In the genomic region with DNA sequence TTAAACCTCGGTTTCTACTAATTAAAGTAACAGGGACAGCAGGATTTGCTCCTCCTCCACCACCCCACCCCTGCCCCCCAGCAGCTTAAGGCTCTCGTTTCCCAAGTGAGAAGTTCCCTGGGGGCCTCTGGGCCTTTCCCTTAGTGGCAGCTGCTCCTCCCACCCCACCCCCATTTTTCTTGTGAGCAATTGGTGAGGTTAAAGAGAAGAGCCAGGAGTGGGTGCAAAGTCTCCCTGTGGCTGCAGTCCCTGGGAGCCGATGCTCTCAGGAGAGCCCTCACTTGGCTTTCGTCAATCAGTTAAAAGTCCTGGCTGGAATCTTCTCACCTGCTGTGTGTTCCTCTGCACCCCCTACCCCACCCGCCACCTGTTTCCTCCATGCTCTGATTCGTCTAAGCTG, we compare ENCODE assay signal across 19 cellular contexts. TPM values are rescaled to one million over a fixed set of nuclear protein-coding genes. Genes with fewer than 3 reads are reported as not detected.
DNase-seq lines count a peak whose midpoint lies in the region; ATAC-seq, FAIRE-seq and TF ChIP-seq lines count a peak whose summit lies in the region.
"Had no signal": no experiment of that assay in that cellular context is flagged by ENCODE, and none has a peak within 500 bp of the region (broad histone marks: within the 10 kb centered on the region; RNA-seq: fewer than 3 reads in every experiment).

No MANE protein-coding gene starts in this region.

- in situ Hi-C loops in K562 (cut with MboI): no loop called here

- H3K36me3 ChIP-seq in GM23338 (ENCODE audit: insufficient read depth) (no peaks in the 10 kb centered on the region), K562 (ENCODE audit: control insufficient read depth, insufficient read depth, low read length) (no peaks in the 10 kb centered on the region), parathyroid adenoma (ENCODE audit: control insufficient read depth, insufficient read depth, low read length) (no peaks in the 10 kb centered on the region)
- H3K36me3 ChIP-seq: BE2C had no signal

- no TSS peak for BruUV-seq in Calu3 (replicated peaks; lab: Mats Ljungman, UMichigan)
- BruUV-seq in K562 (replicated peaks; lab: Mats Ljungman, UMichigan): no TSS peak

- H3K4me3 ChIP-seq in GM23338 (no peak overlapping the region), K562 (no peak overlapping the region), parathyroid adenoma (ENCODE audit: low read depth, low read length) (no peak overlapping the region)

- H3K4me3 Mint-ChIP-seq in Calu3 (ENCODE audit: low read depth, unreplicated experiment): peak overlapping the region; percentile 18
- no peak overlapping the region for H3K4me3 Mint-ChIP-seq in GM23338
- H3K4me3 Mint-ChIP-seq: T-helper 2 cell treated with Interferon-gamma antibody and Interleukin-4, amounts not matched to agents 5 μg/mL and 100 μg/mL, for 36 hours had no signal

- H3K9me1 ChIP-seq in K562 (ENCODE audit: control insufficient read depth, insufficient read depth, low read length): no peaks in the 10 kb centered on the region

- H3K27me3 Mint-ChIP-seq in Calu3 (ENCODE audit: unreplicated experiment) (peaks cover 9% of the 10 kb centered on the region), GM23338 (ENCODE audit: insufficient read depth, low read depth, poor library complexity) (peaks cover 3% of the 10 kb centered on the region)

- TF ChIP-seq POLR2A in K562 (conservative IDR thresholded peaks at IDR 0.05): no peak

- no peaks in the 10 kb centered on the region for H3F3A ChIP-seq in GM23338 (replicated peaks; ENCODE audit: low read depth)

- no peak for TF ChIP-seq EP300 in K562 (IDR thresholded peaks at IDR 0.05; ENCODE audit: low read length)

- H3K9ac ChIP-seq in K562 (ENCODE audit: insufficient read depth in 1 of 2, low read depth in 2 of 2, low read length in 2 of 2) (no peak overlapping the region), parathyroid adenoma (no peak overlapping the region)

- H3K9me2 ChIP-seq in GM23338 (ENCODE audit: insufficient read depth): 0 out of 2 replicates have a peak, but pooled peaks cover 6% of the 10 kb centered on the region

- peak overlapping the region; percentile 94 for H3K27ac Mint-ChIP-seq in Calu3 (ENCODE audit: unreplicated experiment)
- no peak overlapping the region for H3K27ac Mint-ChIP-seq in GM23338
- H3K27ac Mint-ChIP-seq: T-helper 2 cell treated with Interferon-gamma antibody and Interleukin-4, amounts not matched to agents 5 μg/mL and 100 μg/mL, for 36 hours had no signal

- H3K27me3 ChIP-seq in GM23338 (ENCODE audit: insufficient read depth) (no peaks in the 10 kb centered on the region), K562 (ENCODE audit: control insufficient read depth in 2 of 2, insufficient read depth in 2 of 2, low read length in 2 of 2) (no peaks in the 10 kb centered on the region), parathyroid adenoma (ENCODE audit: control insufficient read depth, insufficient read depth, low read length) (no peaks in the 10 kb centered on the region)

- DNase-seq in Calu3 (no peak), GM23338 (ENCODE audit: low spot score) (no peak), K562 (ENCODE audit: extremely low read depth in 1 of 4, low spot score in 3 of 4) (no peak), NCI-H226 (no peak)
- no peak for DNase-seq in activated naive CD4-positive, alpha-beta T cell treated with Interleukin-2 at 50 U/mL for 16 hours
- DNase-seq: BE2C, DND-41, GF-D8, H7, IMR-90, NCI-H1417, NCI-H1930, NCI-H2227 treated with DMSO at 0.1 percent for 48 hours, NCI-H748 treated with DMSO at 0.1 percent for 48 hours, SHP77 treated with DMSO at 0.1 percent for 48 hours had no signal

- intact Hi-C loops in Calu3 (cut with micrococcal nuclease; ENCODE audit: unreplicated experiment) (no loop called here), K562 (cut with micrococcal nuclease) (no loop called here)

- peak overlapping the region; percentile 32; the same call in 1 of the 2 replicates for H2AFZ ChIP-seq in GM23338
- H2AFZ ChIP-seq in K562 (ENCODE audit: low read depth, low read length): peak overlapping the region; percentile 66
- H2AFZ ChIP-seq in parathyroid adenoma: peak overlapping the region; percentile 70

- H3K4me1 ChIP-seq in GM23338 (ENCODE audit: insufficient read depth) (no peaks in the 10 kb centered on the region), K562 (replicated peaks in 1 of 2; ENCODE audit: control insufficient read depth in 2 of 2, insufficient read depth in 2 of 2, low read length in 2 of 2) (peaks cover 8 to 14% of the 10 kb centered on the region in 2 experiments), parathyroid adenoma (peaks cover 4% of the 10 kb centered on the region)
- H3K4me1 ChIP-seq: BE2C had no signal

- H3K4me1 Mint-ChIP-seq in Calu3 (ENCODE audit: low read depth, unreplicated experiment): peaks cover 20% of the 10 kb centered on the region
- peaks cover 3% of the 10 kb centered on the region; the same call in 2 of the 3 replicates for H3K4me1 Mint-ChIP-seq in GM23338

- H3K9me3 ChIP-seq in K562 (replicated peaks; ENCODE audit: control insufficient read depth, insufficient read depth, low read depth, low read length) (peaks cover 15% of the 10 kb centered on the region), parathyroid adenoma (ENCODE audit: control insufficient read depth, low read length) (no peaks in the 10 kb centered on the region)
- H3K9me3 ChIP-seq: BE2C had no signal

- H3K36me3 Mint-ChIP-seq in Calu3 (ENCODE audit: insufficient read depth, unreplicated experiment) (peaks cover 17% of the 10 kb centered on the region), GM23338 (ENCODE audit: low read depth) (no peaks in the 10 kb centered on the region)

- ATAC-seq in GM23338 (no peak), K562 (no peak; the same call in 1 of the 3 replicates), HG03095 (IDR thresholded peaks at IDR 0.05; ENCODE audit: unreplicated experiment) (no peak)

- FAIRE-seq in K562 (lab: Jason Lieb, UNC): no peak
- FAIRE-seq: RCC 7860 had no signal

- TF ChIP-seq CTCF in Calu3 (IDR thresholded peaks at IDR 0.05; ENCODE audit: unreplicated experiment) (no peak), GM23338 (conservative IDR thresholded peaks at IDR 0.05; ENCODE audit: low read depth in 2 of 2) (no peak), K562 (IDR thresholded peaks at IDR 0.05 in 2 of 3, conservative IDR thresholded peaks at IDR 0.05 in 1 of 3; ENCODE audit: insufficient read depth in 2 of 3, low read depth in 1 of 3, low read length in 3 of 3) (no peak), parathyroid adenoma (IDR thresholded peaks at IDR 0.05) (no peak)

- CTCF ChIA-PET in Calu3 (lab: Charles Lee): no interaction called here
- CTCF ChIA-PET in K562 (lab: Yijun Ruan, JAX; ENCODE audit: low intra/inter-chr PET ratio): no interaction called here

- POLR2A ChIA-PET in K562 (lab: Yijun Ruan, JAX): interaction anchor here (0.6 kb wide), 1 partner anchor 42 kb away, joined by 4 read pairs; no protein-coding TSS in a partner anchor

- no peak overlapping the region for H3K4me2 ChIP-seq in GM23338
- H3K4me2 ChIP-seq in K562 (ENCODE audit: insufficient read depth, low read length): no peak overlapping the region
- no peak overlapping the region for H3K4me2 ChIP-seq in parathyroid adenoma (ENCODE audit: low read length)

- H4K20me1 ChIP-seq in GM23338 (replicated peaks; ENCODE audit: insufficient read depth): no peaks in the 10 kb centered on the region
- H4K20me1 ChIP-seq in K562 (replicated peaks; ENCODE audit: control insufficient read depth, insufficient read depth, low read length): no peaks in the 10 kb centered on the region

- no peak for TF ChIP-seq RAD21 in K562 (CRISPR knock-in tag; conservative IDR thresholded peaks at IDR 0.05 in 1 of 2, IDR thresholded peaks at IDR 0.05 in 1 of 2)

- 57% methylated on average over 1 of the region's 6 CpGs for WGBS in K562 (ENCODE audit: insufficient coverage, low coverage, missing lambda C conversion rate)

- H3K79me2 ChIP-seq in GM23338 (replicated peaks; ENCODE audit: insufficient read depth) (no peaks in the 10 kb centered on the region), K562 (ENCODE audit: control insufficient read depth, insufficient read depth, low read length) (no peaks in the 10 kb centered on the region), parathyroid adenoma (no peaks in the 10 kb centered on the region)

- H3K9me3 Mint-ChIP-seq in Calu3 (ENCODE audit: low read depth, unreplicated experiment): peaks cover 8% of the 10 kb centered on the region
- peaks cover 15% of the 10 kb centered on the region for H3K9me3 Mint-ChIP-seq in GM23338
- H3K9me3 Mint-ChIP-seq: T-helper 2 cell treated with Interferon-gamma antibody and Interleukin-4, amounts not matched to agents 5 μg/mL and 100 μg/mL, for 36 hours had no signal

- H3K27ac ChIP-seq in GM23338 (ENCODE audit: low read depth): no peak overlapping the region
- peak overlapping the region; percentile 78; the same call in 2 of the 3 replicates for H3K27ac ChIP-seq in K562 (ENCODE audit: extremely low read depth, low read depth, low read length)
- no peak overlapping the region for H3K27ac ChIP-seq in parathyroid adenoma

TF ChIP-seq in GM23338, 12 proteins besides CTCF, POLR2A, EP300 and RAD21 (continues in another document):
- no peak for TF ChIP-seq POLR2AphosphoS5 (IDR thresholded peaks at IDR 0.05; ENCODE audit: low read depth)
- TF ChIP-seq ZNF114 (CRISPR knock-in tag; IDR thresholded peaks at IDR 0.05): no peak

TF ChIP-seq in K562, 482 proteins besides CTCF, POLR2A, EP300 and RAD21:
- TF ChIP-seq LCOR (CRISPR knock-in tag; IDR thresholded peaks at IDR 0.05) (no peak), DMBX1 (CRISPR knock-in tag; IDR thresholded peaks at IDR 0.05; ENCODE audit: borderline replicate concordance) (peak; percentile 16; the same call in 1 of the 2 replicates)
TF ChIP-seq in K562: peak in this region for 1.

RNA-seq across cellular contexts. Expression of a gene that starts 48.7 kb away (rescaled TPM):
- 56.4 and 63.8 TPM in 2 replicates for total RNA-seq in Calu3 (2022)
- 25.1 and 27.9 TPM in 2 replicates for total RNA-seq in GM23338 (2014; rRNA removed; shearing (Covaris generic))
- polyA plus RNA-seq in GM23338 (2016; fragmentation: Nextera tagmentation; extraction: Ambion mirVana): 13.3 and 16.4 TPM in 2 replicates
- total RNA-seq in K562 (2011; cell fraction: chromatin; rRNA removed; ENCODE audit: low replicate concordance): 125 and 169 TPM in 2 replicates
- total RNA-seq in K562 (2011; cell fraction: nucleolus; rRNA removed): 46.2 and 47.6 TPM in 2 replicates
- total RNA-seq in K562 (2011; cell fraction: nucleoplasm; rRNA removed): 57.1 and 63.9 TPM in 2 replicates
- 10.0 TPM in 2 replicates for total RNA-seq in K562 (2014; rRNA removed)
- 8.8 and 10.6 TPM in 2 replicates for total RNA-seq in K562 (2014; rRNA removed; fragmentation: Illumina TruSeq; extraction: Trizol)
- total RNA-seq in K562 (2015; rRNA removed; fragmentation: Illumina TruSeq; extraction: Trizol): 10.2 and 10.9 TPM in 2 replicates
- 21.4 and 24.0 TPM in 2 replicates for total RNA-seq in K562 (2021)
- polyA plus RNA-seq in K562 (2011; rRNA removed): 11.3 and 13.4 TPM in 2 replicates
- polyA plus RNA-seq in K562 (2011; cell fraction: cytosol; rRNA removed): 7.9 and 11.5 TPM in 2 replicates
- polyA plus RNA-seq in K562 (2011; cell fraction: nucleus; rRNA removed): 22.3 and 28.6 TPM in 2 replicates
- 13.7 and 15.5 TPM in 2 replicates for polyA plus RNA-seq in K562 (2012)
- 10.9 and 14.6 TPM in 2 replicates for polyA plus RNA-seq in K562 (2014; fragmentation: Illumina TruSeq; extraction: Trizol)
- 1 to 10 TPM; 1.3 to 2.3 TPM for polyA plus RNA-seq in K562 (2014; fragmentation: Nextera tagmentation; extraction: Ambion mirVana)
- 6.8 and 8.0 TPM in 2 replicates for polyA plus RNA-seq in K562 (2014; rRNA removed)
- polyA minus RNA-seq in K562 (2011; rRNA and poly(A)+ RNA removed): 40.2 and 43.6 TPM in 2 replicates
- polyA minus RNA-seq in K562 (2011; cell fraction: cytosol; rRNA and poly(A)+ RNA removed): 13.1 and 20.3 TPM in 2 replicates
- 33.5 and 55.2 TPM in 2 replicates for polyA minus RNA-seq in K562 (2011; cell fraction: nucleus; rRNA and poly(A)+ RNA removed)
